ENCODE assay signal across 1 cellular context in genomic region chr1:920506-920905, GRCh38.
TF ChIP-seq lines count a peak whose summit lies in the region.

No MANE protein-coding gene starts in this region.

TF ChIP-seq in K562, 482 proteins besides CTCF, POLR2A, EP300 and RAD21:
- TF ChIP-seq STAT5B (CRISPR knock-in tag; IDR thresholded peaks at IDR 0.05) (no peak), ZBTB49 (CRISPR knock-in tag; IDR thresholded peaks at IDR 0.05; ENCODE audit: borderline replicate concordance) (no peak), PYGO2 (tag; IDR thresholded peaks at IDR 0.05) (no peak), PHB (CRISPR knock-in tag; IDR thresholded peaks at IDR 0.05) (no peak), GABPB2 (CRISPR knock-in tag; conservative IDR thresholded peaks at IDR 0.05) (no peak), NFE2 (IDR thresholded peaks at IDR 0.05; ENCODE audit: low read depth) (no peak), SAFB2 (IDR thresholded peaks at IDR 0.05; ENCODE audit: borderline replicate concordance, low read depth, low read length, severe bottlenecking) (no peak), ZNF436 (CRISPR knock-in tag; IDR thresholded peaks at IDR 0.05) (no peak), ZBTB43 (CRISPR knock-in tag; IDR thresholded peaks at IDR 0.05) (no peak), ZC3H4 (CRISPR knock-in tag; IDR thresholded peaks at IDR 0.05; ENCODE audit: borderline replicate concordance) (0 out of 2 replicates have a peak, but pooled peaks have one; percentile 12), MTA3 (IDR thresholded peaks at IDR 0.05; ENCODE audit: borderline replicate concordance) (no peak), RBM39 (optimal IDR thresholded peaks at IDR 0.05; ENCODE audit: low read depth, low read length) (no peak), HMG20B (CRISPR knock-in tag; IDR thresholded peaks at IDR 0.05) (no peak), ZNF431 (CRISPR knock-in tag; IDR thresholded peaks at IDR 0.05) (peak; percentile 41; the same call in 1 of the 2 replicates), SP1 (CRISPR knock-in tag; IDR thresholded peaks at IDR 0.05) (no peak), PML (IDR thresholded peaks at IDR 0.05; ENCODE audit: low read length) (no peak), ELF4 (CRISPR knock-in tag; IDR thresholded peaks at IDR 0.05) (no peak), RBM15 (IDR thresholded peaks at IDR 0.05; ENCODE audit: insufficient read depth, low read length) (no peak), EZH2 (IDR thresholded peaks at IDR 0.05; ENCODE audit: borderline replicate concordance, low read depth, low read length) (no peak), ZBTB2 (IDR thresholded peaks at IDR 0.05) (no peak), NONO (IDR thresholded peaks at IDR 0.05; ENCODE audit: low read depth in 2 of 2, low read length in 1 of 2) (no peak), XRCC3 (IDR thresholded peaks at IDR 0.05) (no peak), KLF16 (IDR thresholded peaks at IDR 0.05) (no peak), MEF2A (IDR thresholded peaks at IDR 0.05; ENCODE audit: control insufficient read depth, low read depth, low read length) (no peak), GTF2F1 (IDR thresholded peaks at IDR 0.05; ENCODE audit: low read depth, low read length) (no peak), SETDB1 (IDR thresholded peaks at IDR 0.05; ENCODE audit: low read length) (no peak), KDM5B (IDR thresholded peaks at IDR 0.05; ENCODE audit: insufficient replicate concordance, low read depth, low read length) (peak; percentile 27), BRCA1 (IDR thresholded peaks at IDR 0.05) (no peak), BRCA1 (CRISPR knock-in tag; IDR thresholded peaks at IDR 0.05) (0 out of 2 replicates have a peak, but pooled peaks have one; percentile 25)
- TF ChIP-seq, protein P1, sequence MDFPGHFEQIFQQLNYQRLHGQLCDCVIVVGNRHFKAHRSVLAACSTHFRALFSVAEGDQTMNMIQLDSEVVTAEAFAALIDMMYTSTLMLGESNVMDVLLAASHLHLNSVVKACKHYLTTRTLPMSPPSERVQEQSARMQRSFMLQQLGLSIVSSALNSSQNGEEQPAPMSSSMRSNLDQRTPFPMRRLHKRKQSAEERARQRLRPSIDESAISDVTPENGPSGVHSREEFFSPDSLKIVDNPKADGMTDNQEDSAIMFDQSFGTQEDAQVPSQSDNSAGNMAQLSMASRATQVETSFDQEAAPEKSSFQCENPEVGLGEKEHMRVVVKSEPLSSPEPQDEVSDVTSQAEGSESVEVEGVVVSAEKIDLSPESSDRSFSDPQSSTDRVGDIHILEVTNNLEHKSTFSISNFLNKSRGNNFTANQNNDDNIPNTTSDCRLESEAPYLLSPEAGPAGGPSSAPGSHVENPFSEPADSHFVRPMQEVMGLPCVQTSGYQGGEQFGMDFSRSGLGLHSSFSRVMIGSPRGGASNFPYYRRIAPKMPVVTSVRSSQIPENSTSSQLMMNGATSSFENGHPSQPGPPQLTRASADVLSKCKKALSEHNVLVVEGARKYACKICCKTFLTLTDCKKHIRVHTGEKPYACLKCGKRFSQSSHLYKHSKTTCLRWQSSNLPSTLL (IDR thresholded peaks at IDR 0.05): no peak
- TF ChIP-seq, protein P2, sequence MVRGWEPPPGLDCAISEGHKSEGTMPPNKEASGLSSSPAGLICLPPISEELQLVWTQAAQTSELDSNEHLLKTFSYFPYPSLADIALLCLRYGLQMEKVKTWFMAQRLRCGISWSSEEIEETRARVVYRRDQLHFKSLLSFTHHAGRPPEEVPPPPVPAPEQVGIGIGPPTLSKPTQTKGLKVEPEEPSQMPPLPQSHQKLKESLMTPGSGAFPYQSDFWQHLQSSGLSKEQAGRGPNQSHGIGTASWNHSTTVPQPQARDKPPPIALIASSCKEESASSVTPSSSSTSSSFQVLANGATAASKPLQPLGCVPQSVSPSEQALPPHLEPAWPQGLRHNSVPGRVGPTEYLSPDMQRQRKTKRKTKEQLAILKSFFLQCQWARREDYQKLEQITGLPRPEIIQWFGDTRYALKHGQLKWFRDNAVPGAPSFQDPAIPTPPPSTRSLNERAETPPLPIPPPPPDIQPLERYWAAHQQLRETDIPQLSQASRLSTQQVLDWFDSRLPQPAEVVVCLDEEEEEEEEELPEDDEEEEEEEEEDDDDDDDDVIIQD (CRISPR knock-in tag; IDR thresholded peaks at IDR 0.05): no peak
- TF ChIP-seq, protein P3, sequence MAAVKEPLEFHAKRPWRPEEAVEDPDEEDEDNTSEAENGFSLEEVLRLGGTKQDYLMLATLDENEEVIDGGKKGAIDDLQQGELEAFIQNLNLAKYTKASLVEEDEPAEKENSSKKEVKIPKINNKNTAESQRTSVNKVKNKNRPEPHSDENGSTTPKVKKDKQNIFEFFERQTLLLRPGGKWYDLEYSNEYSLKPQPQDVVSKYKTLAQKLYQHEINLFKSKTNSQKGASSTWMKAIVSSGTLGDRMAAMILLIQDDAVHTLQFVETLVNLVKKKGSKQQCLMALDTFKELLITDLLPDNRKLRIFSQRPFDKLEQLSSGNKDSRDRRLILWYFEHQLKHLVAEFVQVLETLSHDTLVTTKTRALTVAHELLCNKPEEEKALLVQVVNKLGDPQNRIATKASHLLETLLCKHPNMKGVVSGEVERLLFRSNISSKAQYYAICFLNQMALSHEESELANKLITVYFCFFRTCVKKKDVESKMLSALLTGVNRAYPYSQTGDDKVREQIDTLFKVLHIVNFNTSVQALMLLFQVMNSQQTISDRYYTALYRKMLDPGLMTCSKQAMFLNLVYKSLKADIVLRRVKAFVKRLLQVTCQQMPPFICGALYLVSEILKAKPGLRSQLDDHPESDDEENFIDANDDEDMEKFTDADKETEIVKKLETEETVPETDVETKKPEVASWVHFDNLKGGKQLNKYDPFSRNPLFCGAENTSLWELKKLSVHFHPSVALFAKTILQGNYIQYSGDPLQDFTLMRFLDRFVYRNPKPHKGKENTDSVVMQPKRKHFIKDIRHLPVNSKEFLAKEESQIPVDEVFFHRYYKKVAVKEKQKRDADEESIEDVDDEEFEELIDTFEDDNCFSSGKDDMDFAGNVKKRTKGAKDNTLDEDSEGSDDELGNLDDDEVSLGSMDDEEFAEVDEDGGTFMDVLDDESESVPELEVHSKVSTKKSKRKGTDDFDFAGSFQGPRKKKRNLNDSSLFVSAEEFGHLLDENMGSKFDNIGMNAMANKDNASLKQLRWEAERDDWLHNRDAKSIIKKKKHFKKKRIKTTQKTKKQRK (IDR thresholded peaks at IDR 0.05; ENCODE audit: borderline replicate concordance, low read depth, low read length): no peak
- TF ChIP-seq, protein P4, sequence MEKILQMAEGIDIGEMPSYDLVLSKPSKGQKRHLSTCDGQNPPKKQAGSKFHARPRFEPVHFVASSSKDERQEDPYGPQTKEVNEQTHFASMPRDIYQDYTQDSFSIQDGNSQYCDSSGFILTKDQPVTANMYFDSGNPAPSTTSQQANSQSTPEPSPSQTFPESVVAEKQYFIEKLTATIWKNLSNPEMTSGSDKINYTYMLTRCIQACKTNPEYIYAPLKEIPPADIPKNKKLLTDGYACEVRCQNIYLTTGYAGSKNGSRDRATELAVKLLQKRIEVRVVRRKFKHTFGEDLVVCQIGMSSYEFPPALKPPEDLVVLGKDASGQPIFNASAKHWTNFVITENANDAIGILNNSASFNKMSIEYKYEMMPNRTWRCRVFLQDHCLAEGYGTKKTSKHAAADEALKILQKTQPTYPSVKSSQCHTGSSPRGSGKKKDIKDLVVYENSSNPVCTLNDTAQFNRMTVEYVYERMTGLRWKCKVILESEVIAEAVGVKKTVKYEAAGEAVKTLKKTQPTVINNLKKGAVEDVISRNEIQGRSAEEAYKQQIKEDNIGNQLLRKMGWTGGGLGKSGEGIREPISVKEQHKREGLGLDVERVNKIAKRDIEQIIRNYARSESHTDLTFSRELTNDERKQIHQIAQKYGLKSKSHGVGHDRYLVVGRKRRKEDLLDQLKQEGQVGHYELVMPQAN (IDR thresholded peaks at IDR 0.05; ENCODE audit: borderline replicate concordance): no peak
- TF ChIP-seq, protein P5, sequence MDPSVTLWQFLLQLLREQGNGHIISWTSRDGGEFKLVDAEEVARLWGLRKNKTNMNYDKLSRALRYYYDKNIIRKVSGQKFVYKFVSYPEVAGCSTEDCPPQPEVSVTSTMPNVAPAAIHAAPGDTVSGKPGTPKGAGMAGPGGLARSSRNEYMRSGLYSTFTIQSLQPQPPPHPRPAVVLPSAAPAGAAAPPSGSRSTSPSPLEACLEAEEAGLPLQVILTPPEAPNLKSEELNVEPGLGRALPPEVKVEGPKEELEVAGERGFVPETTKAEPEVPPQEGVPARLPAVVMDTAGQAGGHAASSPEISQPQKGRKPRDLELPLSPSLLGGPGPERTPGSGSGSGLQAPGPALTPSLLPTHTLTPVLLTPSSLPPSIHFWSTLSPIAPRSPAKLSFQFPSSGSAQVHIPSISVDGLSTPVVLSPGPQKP (CRISPR knock-in tag; IDR thresholded peaks at IDR 0.05): no peak
- TF ChIP-seq, protein P6, sequence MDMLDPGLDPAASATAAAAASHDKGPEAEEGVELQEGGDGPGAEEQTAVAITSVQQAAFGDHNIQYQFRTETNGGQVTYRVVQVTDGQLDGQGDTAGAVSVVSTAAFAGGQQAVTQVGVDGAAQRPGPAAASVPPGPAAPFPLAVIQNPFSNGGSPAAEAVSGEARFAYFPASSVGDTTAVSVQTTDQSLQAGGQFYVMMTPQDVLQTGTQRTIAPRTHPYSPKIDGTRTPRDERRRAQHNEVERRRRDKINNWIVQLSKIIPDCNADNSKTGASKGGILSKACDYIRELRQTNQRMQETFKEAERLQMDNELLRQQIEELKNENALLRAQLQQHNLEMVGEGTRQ (CRISPR knock-in tag; IDR thresholded peaks at IDR 0.05): peak; percentile 24; the same call in 1 of the 2 replicates
- TF ChIP-seq, protein P7, sequence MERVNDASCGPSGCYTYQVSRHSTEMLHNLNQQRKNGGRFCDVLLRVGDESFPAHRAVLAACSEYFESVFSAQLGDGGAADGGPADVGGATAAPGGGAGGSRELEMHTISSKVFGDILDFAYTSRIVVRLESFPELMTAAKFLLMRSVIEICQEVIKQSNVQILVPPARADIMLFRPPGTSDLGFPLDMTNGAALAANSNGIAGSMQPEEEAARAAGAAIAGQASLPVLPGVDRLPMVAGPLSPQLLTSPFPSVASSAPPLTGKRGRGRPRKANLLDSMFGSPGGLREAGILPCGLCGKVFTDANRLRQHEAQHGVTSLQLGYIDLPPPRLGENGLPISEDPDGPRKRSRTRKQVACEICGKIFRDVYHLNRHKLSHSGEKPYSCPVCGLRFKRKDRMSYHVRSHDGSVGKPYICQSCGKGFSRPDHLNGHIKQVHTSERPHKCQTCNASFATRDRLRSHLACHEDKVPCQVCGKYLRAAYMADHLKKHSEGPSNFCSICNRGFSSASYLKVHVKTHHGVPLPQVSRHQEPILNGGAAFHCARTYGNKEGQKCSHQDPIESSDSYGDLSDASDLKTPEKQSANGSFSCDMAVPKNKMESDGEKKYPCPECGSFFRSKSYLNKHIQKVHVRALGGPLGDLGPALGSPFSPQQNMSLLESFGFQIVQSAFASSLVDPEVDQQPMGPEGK (CRISPR knock-in tag; IDR thresholded peaks at IDR 0.05; ENCODE audit: borderline replicate concordance): no peak
- TF ChIP-seq, protein P8, sequence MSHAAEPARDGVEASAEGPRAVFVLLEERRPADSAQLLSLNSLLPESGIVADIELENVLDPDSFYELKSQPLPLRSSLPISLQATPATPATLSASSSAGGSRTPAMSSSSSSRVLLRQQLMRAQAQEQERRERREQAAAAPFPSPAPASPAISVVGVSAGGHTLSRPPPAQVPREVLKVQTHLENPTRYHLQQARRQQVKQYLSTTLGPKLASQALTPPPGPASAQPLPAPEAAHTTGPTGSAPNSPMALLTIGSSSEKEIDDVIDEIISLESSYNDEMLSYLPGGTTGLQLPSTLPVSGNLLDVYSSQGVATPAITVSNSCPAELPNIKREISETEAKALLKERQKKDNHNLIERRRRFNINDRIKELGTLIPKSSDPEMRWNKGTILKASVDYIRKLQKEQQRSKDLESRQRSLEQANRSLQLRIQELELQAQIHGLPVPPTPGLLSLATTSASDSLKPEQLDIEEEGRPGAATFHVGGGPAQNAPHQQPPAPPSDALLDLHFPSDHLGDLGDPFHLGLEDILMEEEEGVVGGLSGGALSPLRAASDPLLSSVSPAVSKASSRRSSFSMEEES (CRISPR knock-in tag; IDR thresholded peaks at IDR 0.05): no peak
